16 cellular contexts compared by ENCODE assay signal in the genomic region with DNA sequence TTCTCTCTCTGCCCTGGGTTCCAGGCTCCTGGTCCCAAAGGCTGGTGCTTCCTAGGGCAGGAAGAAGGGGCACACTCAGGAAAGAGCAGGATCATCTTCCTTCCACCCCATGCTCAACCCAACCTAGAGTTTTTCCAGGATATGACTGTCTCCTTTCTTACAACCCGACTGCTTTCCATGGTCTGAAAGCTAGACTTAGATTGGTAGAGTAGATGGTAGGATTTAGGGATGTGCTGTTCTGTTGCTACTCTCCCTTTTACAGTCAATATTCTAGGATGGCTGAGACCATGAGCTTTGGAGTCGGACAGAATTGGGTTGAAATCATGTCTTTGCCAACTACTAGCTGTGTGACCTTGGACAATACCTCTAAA. TPM values are rescaled to one million over a fixed set of nuclear protein-coding genes. Genes with fewer than 3 reads are reported as not detected.
"Had no signal": no experiment of that assay in that cellular context is flagged by ENCODE, and none has a peak within 500 bp of the region (broad histone marks: within the 10 kb centered on the region; RNA-seq: fewer than 3 reads in every experiment).

No MANE protein-coding gene starts in this region.

- H3K9me3 Mint-ChIP-seq: activated naive CD4-positive, alpha-beta T cell treated with anti-CD3 and anti-CD28 coated beads for 36 hours had no signal

- DNase-seq: activated naive CD4-positive, alpha-beta T cell treated with anti-CD3 and anti-CD28 coated beads for 36 hours; activated T-cell treated with anti-CD3 and anti-CD28 coated beads for 4 hours; endodermal cell; hypothalamus; kidney glomerular epithelial cell; naive thymus-derived CD4-positive, alpha-beta T cell; posterior cingulate gyrus; stimulated activated CD4-positive, alpha-beta T cell treated with anti-CD3 and anti-CD28 coated beads, Interleukin-4, amount 100 ng/mL, for 24 hours; stimulated activated naive CD4-positive, alpha-beta T cell treated with Interleukin-2 at 50 U/mL for 16 hours; T-helper 1 cell; T1000 had no signal

- H3K27ac Mint-ChIP-seq: activated naive CD4-positive, alpha-beta T cell treated with anti-CD3 and anti-CD28 coated beads for 36 hours; endodermal cell; naive thymus-derived CD4-positive, alpha-beta T cell had no signal

- H3K4me1 Mint-ChIP-seq: naive thymus-derived CD4-positive, alpha-beta T cell had no signal

- H3K4me3 ChIP-seq: SK-N-MC, thoracic aorta had no signal

- H3K4me3 Mint-ChIP-seq: activated naive CD4-positive, alpha-beta T cell treated with anti-CD3 and anti-CD28 coated beads for 36 hours; endodermal cell; naive thymus-derived CD4-positive, alpha-beta T cell had no signal

- H3K36me3 Mint-ChIP-seq: naive thymus-derived CD4-positive, alpha-beta T cell had no signal

- H3K9me3 ChIP-seq: neutrophil, thoracic aorta had no signal

- H3K36me3 ChIP-seq: neutrophil, thoracic aorta had no signal

- ATAC-seq: activated CD4-positive, CD25-positive, alpha-beta regulatory T cell treated with anti-CD3 and anti-CD28 coated beads, Interleukin-2, amount 50 U/mL, for 24 hours; naive thymus-derived CD4-positive, alpha-beta T cell had no signal

- H3K27ac ChIP-seq: neutrophil, SK-N-MC, thoracic aorta had no signal

RNA-seq across cellular contexts. Expression of a gene that starts 45.9 kb away (rescaled TPM):
- total RNA-seq: activated CD8-positive, alpha-beta memory T cell treated with anti-CD3 and anti-CD28 coated beads for 36 hours; activated naive CD4-positive, alpha-beta T cell treated with anti-CD3 and anti-CD28 coated beads for 36 hours; naive thymus-derived CD4-positive, alpha-beta T cell had no signal
